Comparison of ENCODE assay signal across 16 cellular contexts in the genomic region with DNA sequence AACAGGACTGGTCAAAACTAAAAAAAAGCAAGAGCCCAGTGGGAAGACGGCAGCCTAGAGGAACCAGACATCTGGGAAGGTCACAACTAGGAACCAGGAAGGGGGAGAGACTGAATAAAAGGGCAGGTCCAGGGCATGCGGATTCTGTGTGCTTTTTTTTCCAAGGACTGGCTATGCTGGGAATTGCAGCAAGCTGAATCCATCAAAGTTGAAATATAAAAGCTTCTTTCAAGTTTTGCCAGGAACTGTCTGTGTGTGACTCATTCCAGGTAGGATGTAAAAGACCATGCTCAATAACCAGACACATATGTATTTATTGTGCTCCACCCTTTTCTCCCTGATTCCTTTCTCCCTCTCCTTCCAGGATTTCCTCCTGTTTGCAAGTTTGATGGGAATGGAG. TPM values are rescaled to one million over a fixed set of nuclear protein-coding genes. Genes with fewer than 3 reads are reported as not detected.
DNase-seq lines count a peak whose midpoint lies in the region; ATAC-seq and TF ChIP-seq lines count a peak whose summit lies in the region.
"Had no signal": no experiment of that assay in that cellular context is flagged by ENCODE, and none has a peak within 500 bp of the region (broad histone marks: within the 10 kb centered on the region; RNA-seq: fewer than 3 reads in every experiment).

No MANE protein-coding gene starts in this region.

- peaks cover 29% of the 10 kb centered on the region for H3K4me1 Mint-ChIP-seq in progenitor cell of endocrine pancreas (ENCODE audit: low read depth)
- peaks cover 15% of the 10 kb centered on the region for H3K4me1 Mint-ChIP-seq in activated CD4-positive, alpha-beta T cell treated with anti-CD3 and anti-CD28 coated beads, Interleukin-2, amount 10 ng/mL, durations not matched to agents 7 days and 5 days

- no peak overlapping the region for H3K4me3 ChIP-seq in fibroblast of mammary gland (ENCODE audit: control insufficient read depth, low read depth, low read length)

- peak overlapping the region; percentile 56 for H3K27ac Mint-ChIP-seq in progenitor cell of endocrine pancreas
- no peak overlapping the region for H3K27ac Mint-ChIP-seq in activated CD4-positive, alpha-beta T cell treated with anti-CD3 and anti-CD28 coated beads, Interleukin-2, amount 10 ng/mL, durations not matched to agents 7 days and 5 days
- H3K27ac Mint-ChIP-seq: activated naive CD4-positive, alpha-beta T cell treated with anti-CD3 and anti-CD28 coated beads for 36 hours had no signal

- peaks cover 4% of the 10 kb centered on the region for H3K9me3 Mint-ChIP-seq in progenitor cell of endocrine pancreas (ENCODE audit: low read depth)
- peaks cover 2% of the 10 kb centered on the region for H3K9me3 Mint-ChIP-seq in activated CD4-positive, alpha-beta T cell treated with anti-CD3 and anti-CD28 coated beads, Interleukin-2, amount 10 ng/mL, durations not matched to agents 7 days and 5 days
- H3K9me3 Mint-ChIP-seq: activated naive CD4-positive, alpha-beta T cell treated with anti-CD3 and anti-CD28 coated beads for 36 hours had no signal

- no peak overlapping the region for H3K27ac ChIP-seq in RWPE1
- H3K27ac ChIP-seq: parathyroid adenoma had no signal

- ATAC-seq in GM19455 (IDR thresholded peaks at IDR 0.05; ENCODE audit: unreplicated experiment) (no peak), GM18498 (IDR thresholded peaks at IDR 0.05; ENCODE audit: unreplicated experiment) (no peak)

- DNase-seq in HT1080 (ENCODE audit: low read depth) (peak; percentile 81), RWPE1 (ENCODE audit: low spot score) (peak; percentile 60), fibroblast of mammary gland (ENCODE audit: low read depth) (peak; percentile 36), progenitor cell of endocrine pancreas (ENCODE audit: low spot score, unreplicated experiment) (no peak)
- DNase-seq in activated CD4-positive, alpha-beta T cell treated with anti-CD3 and anti-CD28 coated beads, Interleukin-2, amount 10 ng/mL, durations not matched to agents 7 days and 5 days: no peak
- DNase-seq: activated CD4-positive, alpha-beta T cell treated with anti-CD3 and anti-CD28 coated beads, Interleukin-2, amount 50 U/mL, for 4 hours; activated naive CD4-positive, alpha-beta T cell treated with anti-CD3 and anti-CD28 coated beads for 36 hours; activated T-cell treated with anti-CD3 and anti-CD28 coated beads, Interleukin-2, amount 50 U/mL, for 1 hour; cortex of kidney; HCEC 1CT; Kasumi-1; NCI-H1436; stimulated activated CD4-positive, alpha-beta T cell treated with anti-CD3 and anti-CD28 coated beads, Interleukin-2, amount 100 ng/mL, for 48 hours had no signal

- H3K36me3 Mint-ChIP-seq in progenitor cell of endocrine pancreas (ENCODE audit: insufficient read depth): no peaks in the 10 kb centered on the region
- peaks cover 1% of the 10 kb centered on the region for H3K36me3 Mint-ChIP-seq in activated CD4-positive, alpha-beta T cell treated with anti-CD3 and anti-CD28 coated beads, Interleukin-2, amount 10 ng/mL, durations not matched to agents 7 days and 5 days (ENCODE audit: low read depth)

- POLR2A ChIA-PET in RWPE1 (lab: Yijun Ruan, JAX; ENCODE audit: low non-redundant PET): no interaction called here
- POLR2A ChIA-PET in activated CD4-positive, alpha-beta T cell treated with anti-CD3 and anti-CD28 coated beads, Interleukin-2, amount 10 ng/mL, durations not matched to agents 7 days and 5 days (lab: Charles Lee): no interaction called here

- peaks cover 13% of the 10 kb centered on the region for H3K27me3 Mint-ChIP-seq in progenitor cell of endocrine pancreas
- H3K27me3 Mint-ChIP-seq in activated CD4-positive, alpha-beta T cell treated with anti-CD3 and anti-CD28 coated beads, Interleukin-2, amount 10 ng/mL, durations not matched to agents 7 days and 5 days: peaks cover 10% of the 10 kb centered on the region

- H3K4me3 Mint-ChIP-seq in progenitor cell of endocrine pancreas (ENCODE audit: low read depth): no peak overlapping the region
- no peak overlapping the region for H3K4me3 Mint-ChIP-seq in activated CD4-positive, alpha-beta T cell treated with anti-CD3 and anti-CD28 coated beads, Interleukin-2, amount 10 ng/mL, durations not matched to agents 7 days and 5 days
- H3K4me3 Mint-ChIP-seq: activated naive CD4-positive, alpha-beta T cell treated with anti-CD3 and anti-CD28 coated beads for 36 hours had no signal

- no peak for TF ChIP-seq CTCF in RWPE1 (conservative IDR thresholded peaks at IDR 0.05; ENCODE audit: low read depth)
- TF ChIP-seq CTCF in fibroblast of mammary gland (conservative IDR thresholded peaks at IDR 0.05; ENCODE audit: control insufficient read depth, insufficient read depth, low read depth, low read length): no peak
- TF ChIP-seq CTCF in progenitor cell of endocrine pancreas (IDR thresholded peaks at IDR 0.05; ENCODE audit: unreplicated experiment): no peak

- CTCF ChIA-PET in RWPE1 (lab: Yijun Ruan, JAX): interaction anchor here (0.6 to 1.2 kb wide), 3 partner anchors 21 to 106 kb away, joined by 3 to 4 read pairs (median 3); no protein-coding TSS in a partner anchor
- CTCF ChIA-PET in activated CD4-positive, alpha-beta T cell treated with anti-CD3 and anti-CD28 coated beads, Interleukin-2, amount 10 ng/mL, durations not matched to agents 7 days and 5 days (lab: Charles Lee): interaction anchor here (1.5 kb wide), 1 partner anchor 12 kb away, joined by 3 read pairs; no protein-coding TSS in a partner anchor

RNA-seq across cellular contexts. Expression of gene CCDC80, which starts 47.9 kb away (rescaled TPM):
- 50.9 and 52.2 TPM in 2 replicates for total RNA-seq in HT1080 (2014; rRNA removed; shearing (Covaris generic))
- polyA plus RNA-seq in HT1080 (2015; cell fraction: cytosol; rRNA removed): 39.4 and 42.8 TPM in 2 replicates
- 121 and 125 TPM in 2 replicates for polyA plus RNA-seq in HT1080 (2015; cell fraction: nucleus; rRNA removed)
- 9.1 and 13.3 TPM in 2 replicates for total RNA-seq in progenitor cell of endocrine pancreas
- not detected for total RNA-seq in activated CD4-positive, alpha-beta T cell treated with anti-CD3 and anti-CD28 coated beads, Interleukin-2, amount 10 ng/mL, durations not matched to agents 7 days and 5 days
- total RNA-seq: activated naive CD4-positive, alpha-beta T cell treated with anti-CD3 and anti-CD28 coated beads for 36 hours had no signal

Comparison
In these comparisons a context has a peak if more than half of its experiments do, and no peak if none do; other contexts are left out.
1. DNase-seq: peak in HT1080 (single experiment), RWPE1 (single experiment) and fibroblast of mammary gland (single experiment); none in progenitor cell of endocrine pancreas (single experiment) and activated CD4-positive, alpha-beta T cell treated with anti-CD3 and anti-CD28 coated beads, Interleukin-2, amount 10 ng/mL, durations not matched to agents 7 days and 5 days (single experiment).